Comparison of ENCODE assay signal across 14 cellular contexts in genomic region chr5:66850354-66851075, GRCh38.
DNase-seq lines count a peak whose midpoint lies in the region; ATAC-seq and TF ChIP-seq lines count a peak whose summit lies in the region.
"Had no signal": no experiment of that assay in that cellular context is flagged by ENCODE, and none has a peak within 500 bp of the region (broad histone marks: within the 10 kb centered on the region; RNA-seq: fewer than 3 reads in every experiment).

No MANE protein-coding gene starts in this region.

- H3K27me3 ChIP-seq in psoas muscle (ENCODE audit: insufficient read depth in 3 of 3, low read length in 2 of 3), result peaks cover 0 to 5% (median 2%) of the 10 kb centered on the region in 3 donors

- H3K4me1 Mint-ChIP-seq in MCF 10A (ENCODE audit: insufficient read depth, unreplicated experiment) (peaks cover 16% of the 10 kb centered on the region), mesothelial cell of epicardium (peaks cover 23% of the 10 kb centered on the region)
- H3K4me1 Mint-ChIP-seq: CD4-positive, alpha-beta memory T cell had no signal

- POLR2A ChIA-PET in MCF 10A (lab: Yijun Ruan, JAX), result interaction anchor here (0.7 to 3.6 kb wide), 14 partner anchors 8 to 154 kb away, joined by 3 to 73 read pairs (median 4); no protein-coding TSS in a partner anchor

- H3K9me3 Mint-ChIP-seq in MCF 10A (ENCODE audit: unreplicated experiment), result no peaks in the 10 kb centered on the region
- no peaks in the 10 kb centered on the region for H3K9me3 Mint-ChIP-seq in mesothelial cell of epicardium
- H3K9me3 Mint-ChIP-seq: CD4-positive, alpha-beta memory T cell had no signal

- no peaks in the 10 kb centered on the region for H3K27me3 Mint-ChIP-seq in MCF 10A (ENCODE audit: insufficient read depth, unreplicated experiment)
- no peaks in the 10 kb centered on the region for H3K27me3 Mint-ChIP-seq in mesothelial cell of epicardium (ENCODE audit: low read depth)

- intact Hi-C loops in MCF 10A (cut with micrococcal nuclease) (no loop called here), psoas muscle (cut with DNase I) (no loop called here), left ventricle myocardium superior (cut with micrococcal nuclease) (no loop called here)

- no peak overlapping the region for H3K4me3 ChIP-seq in psoas muscle
- H3K4me3 ChIP-seq: lung had no signal

- no peaks in the 10 kb centered on the region for H3K9me3 ChIP-seq in psoas muscle

- no peaks in the 10 kb centered on the region for H3K36me3 ChIP-seq in psoas muscle (ENCODE audit: insufficient read depth in 1 of 2, low read depth in 1 of 2)

- ATAC-seq in psoas muscle, result no peak
- ATAC-seq in left ventricle myocardium superior, result no peak

- TF ChIP-seq CTCF in MCF 10A (IDR thresholded peaks at IDR 0.05; ENCODE audit: unreplicated experiment) (no peak), mesothelial cell of epicardium (IDR thresholded peaks at IDR 0.05; ENCODE audit: unreplicated experiment) (no peak), psoas muscle (IDR thresholded peaks at IDR 0.05) (no peak)

- peak overlapping the region; percentile 24 for H3K27ac Mint-ChIP-seq in MCF 10A (ENCODE audit: low read depth, unreplicated experiment)
- H3K27ac Mint-ChIP-seq in mesothelial cell of epicardium, result peak overlapping the region; percentile 94
- H3K27ac Mint-ChIP-seq: CD4-positive, alpha-beta memory T cell had no signal

- peak overlapping the region; percentile 53 for H3K4me3 Mint-ChIP-seq in MCF 10A (ENCODE audit: unreplicated experiment)
- no peak overlapping the region for H3K4me3 Mint-ChIP-seq in mesothelial cell of epicardium
- H3K4me3 Mint-ChIP-seq: CD4-positive, alpha-beta memory T cell had no signal

- no peaks in the 10 kb centered on the region for H3K4me1 ChIP-seq in psoas muscle

- BruUV-seq in MCF 10A (replicated peaks; lab: Mats Ljungman, UMichigan), result TSS peak; percentile 91

- 86 to 88% (median 87%) methylated on average over 5 of the region's 5 CpGs for WGBS in psoas muscle, 3 donors

- H3K36me3 Mint-ChIP-seq in MCF 10A (ENCODE audit: insufficient read depth, unreplicated experiment), result no peaks in the 10 kb centered on the region
- H3K36me3 Mint-ChIP-seq in mesothelial cell of epicardium, result no peaks in the 10 kb centered on the region
- H3K36me3 Mint-ChIP-seq: CD4-positive, alpha-beta memory T cell had no signal

- H3K27ac ChIP-seq in psoas muscle, result no peak overlapping the region

- CTCF ChIA-PET in MCF 10A (lab: Yijun Ruan, JAX), result interaction anchor here (0.9 to 2.2 kb wide), 4 partner anchors 15 to 30 kb away, joined by 3 to 10 read pairs (median 9); no protein-coding TSS in a partner anchor

- DNase-seq in CD1c-positive myeloid dendritic cell (ENCODE audit: extremely low spot score) (peak; percentile 83), NCI-H226 (peak; percentile 54), MCF 10A (ENCODE audit: unreplicated experiment) (peak; percentile 75), mesothelial cell of epicardium (ENCODE audit: low spot score in 2 of 2, unreplicated experiment in 2 of 2) (no peak), psoas muscle (no peak), left ventricle myocardium superior (no peak), SW 1271 (lab: John Stamatoyannopoulos, UW) (no peak), HuH-7 (ENCODE audit: low spot score) (no peak)
- DNase-seq: CD4-positive, alpha-beta memory T cell; effector CD4-positive, alpha-beta T cell; NCI-H187; stimulated activated CD4-positive, alpha-beta T cell treated with anti-CD3 and anti-CD28 coated beads, Interleukin-1b, Interleukin-23, amount 100 ng/mL, for 48 hours; stimulated activated naive CD4-positive, alpha-beta T cell had no signal

Comparison
In these comparisons a context has a peak if more than half of its experiments do, and no peak if none do; other contexts are left out.
1. DNase-seq: peak in CD1c-positive myeloid dendritic cell (single experiment), NCI-H226 (single experiment) and MCF 10A (single experiment); none in mesothelial cell of epicardium (0 of 2), psoas muscle (0 of 2), left ventricle myocardium superior (single experiment), SW 1271 (0 of 2) and HuH-7 (single experiment).